ENCODE assay signal across 17 cellular contexts in genomic region chr13:89565711-89566110, GRCh38.
DNase-seq lines count a peak whose midpoint lies in the region; FAIRE-seq and TF ChIP-seq lines count a peak whose summit lies in the region.
"Had no signal": no experiment of that assay in that cellular context is flagged by ENCODE, and none has a peak within 500 bp of the region (broad histone marks: within the 10 kb centered on the region; RNA-seq: fewer than 3 reads in every experiment).

No MANE protein-coding gene starts in this region.

- H3K9me3 Mint-ChIP-seq in neural progenitor cell, result peaks cover 6% of the 10 kb centered on the region
- H3K9me3 Mint-ChIP-seq in glutamatergic neuron (ENCODE audit: unreplicated experiment), result no peaks in the 10 kb centered on the region

- H4K20me1 ChIP-seq in neural progenitor cell (ENCODE audit: low read depth), result no peaks in the 10 kb centered on the region

- H3K79me2 ChIP-seq in neural progenitor cell (ENCODE audit: low read depth), result no peaks in the 10 kb centered on the region

- H3K9ac ChIP-seq in SK-N-MC (ENCODE audit: insufficient read length) (no peak overlapping the region), neural progenitor cell (no peak overlapping the region)
- H3K9ac ChIP-seq: GM23248 had no signal

- peak overlapping the region; percentile 29 for H3K27ac Mint-ChIP-seq in neural progenitor cell
- no peak overlapping the region for H3K27ac Mint-ChIP-seq in glutamatergic neuron (ENCODE audit: unreplicated experiment)
- H3K27ac Mint-ChIP-seq: CD4-positive, CD25-positive, alpha-beta regulatory T cell; CD8-positive, alpha-beta memory T cell had no signal

- no peak overlapping the region for H3K4me2 ChIP-seq in neural progenitor cell

- no peaks in the 10 kb centered on the region for H3F3A ChIP-seq in neural progenitor cell (ENCODE audit: low read depth)

- H3K4me3 Mint-ChIP-seq in neural progenitor cell, result no peak overlapping the region
- no peak overlapping the region for H3K4me3 Mint-ChIP-seq in glutamatergic neuron (ENCODE audit: unreplicated experiment)
- H3K4me3 Mint-ChIP-seq: CD4-positive, CD25-positive, alpha-beta regulatory T cell; CD8-positive, alpha-beta memory T cell had no signal

- H3K36me3 Mint-ChIP-seq in neural progenitor cell (peaks cover 1% of the 10 kb centered on the region), glutamatergic neuron (ENCODE audit: unreplicated experiment) (no peaks in the 10 kb centered on the region)
- H3K36me3 Mint-ChIP-seq: CD4-positive, CD25-positive, alpha-beta regulatory T cell; CD8-positive, alpha-beta memory T cell had no signal

- H3K4me3 ChIP-seq in SK-N-MC (peak overlapping the region; percentile 47), neural progenitor cell (no peak overlapping the region), foreskin fibroblast (ENCODE audit: low read depth in 1 of 2, low read length in 2 of 2) (no peak overlapping the region)
- H3K4me3 ChIP-seq: GM23248 had no signal

- H3K4me1 Mint-ChIP-seq in neural progenitor cell (peaks cover 12% of the 10 kb centered on the region), glutamatergic neuron (ENCODE audit: low read depth, unreplicated experiment) (no peaks in the 10 kb centered on the region)
- H3K4me1 Mint-ChIP-seq: CD4-positive, CD25-positive, alpha-beta regulatory T cell; CD8-positive, alpha-beta memory T cell had no signal

- H2AFZ ChIP-seq in neural progenitor cell (replicated peaks), result no peak overlapping the region
- H2AFZ ChIP-seq: GM23248 had no signal

- H3K36me3 ChIP-seq in SK-N-MC (ENCODE audit: insufficient read depth, low read length) (peaks cover 7% of the 10 kb centered on the region; the same call in 1 of the 2 replicates), neural progenitor cell (no peaks in the 10 kb centered on the region)
- H3K36me3 ChIP-seq: BE2C had no signal

- no peak for TF ChIP-seq CTCF in neural progenitor cell (IDR thresholded peaks at IDR 0.05)
- TF ChIP-seq CTCF in glutamatergic neuron (IDR thresholded peaks at IDR 0.05; ENCODE audit: partially characterized antibody, unreplicated experiment), result no peak
- no peak for TF ChIP-seq CTCF in foreskin fibroblast (IDR thresholded peaks at IDR 0.05; ENCODE audit: low read depth, low read length)

- peaks cover 2% of the 10 kb centered on the region for H3K27me3 Mint-ChIP-seq in neural progenitor cell (ENCODE audit: insufficient read depth, low read depth)
- H3K27me3 Mint-ChIP-seq in glutamatergic neuron (ENCODE audit: unreplicated experiment), result no peaks in the 10 kb centered on the region
- H3K27me3 Mint-ChIP-seq: CD4-positive, CD25-positive, alpha-beta regulatory T cell; CD8-positive, alpha-beta memory T cell had no signal

- no peaks in the 10 kb centered on the region for H3K4me1 ChIP-seq in neural progenitor cell
- H3K4me1 ChIP-seq: BE2C had no signal

- H3K27me3 ChIP-seq in neural progenitor cell, result no peaks in the 10 kb centered on the region
- H3K27me3 ChIP-seq: BE2C had no signal

- peak; percentile 87 for DNase-seq in SK-N-MC (ENCODE audit: low read depth, low spot score)
- DNase-seq in neural progenitor cell (ENCODE audit: low spot score), result no peak
- DNase-seq in glutamatergic neuron, result no peak
- DNase-seq in RKO (ENCODE audit: low spot score), result no peak
- DNase-seq in foreskin fibroblast, result no peak
- DNase-seq: ACHN; BE2C; C1 segment of cervical spinal cord; CD4-positive, CD25-positive, alpha-beta regulatory T cell; CD8-positive, alpha-beta memory T cell; COR-L47; GM23248; HCEC 1CT had no signal

- peak; percentile 87 for FAIRE-seq in endometrium (lab: Jason Lieb, UNC)
- FAIRE-seq: D721Med, GM12891 had no signal

- H3K27ac ChIP-seq in SK-N-MC (peak overlapping the region; percentile 90), neural progenitor cell (no peak overlapping the region)
- H3K27ac ChIP-seq: GM23248, HL-60 had no signal

- H3K9me3 ChIP-seq in SK-N-MC (ENCODE audit: low read depth, low read length), result peaks cover 6% of the 10 kb centered on the region; the same call in 1 of the 2 replicates
- H3K9me3 ChIP-seq in neural progenitor cell (ENCODE audit: low read depth), result no peaks in the 10 kb centered on the region
- H3K9me3 ChIP-seq: BE2C had no signal
